In the genomic region with DNA sequence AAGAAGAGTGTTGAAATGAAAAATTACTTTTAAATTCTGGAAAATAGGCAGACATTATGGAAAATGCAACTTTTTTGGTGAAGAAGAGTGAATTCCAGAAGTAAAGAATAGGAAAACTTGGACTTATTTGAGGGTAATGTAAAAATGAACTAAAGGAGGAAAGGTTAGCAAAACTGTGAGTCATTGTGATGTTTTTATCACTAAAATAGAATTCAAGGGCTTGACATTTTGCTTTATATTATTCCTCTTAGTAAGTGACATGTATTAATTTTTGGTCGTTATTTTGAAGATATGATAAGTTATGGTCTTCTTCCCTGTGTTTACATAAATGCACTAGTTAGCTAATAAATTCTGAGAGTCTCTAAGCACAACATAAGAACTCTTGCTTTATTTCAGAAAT, we compare ENCODE assay signal across 31 cellular contexts.
"Had no signal": no experiment of that assay in that cellular context is flagged by ENCODE, and none has a peak within 500 bp of the region (broad histone marks: within the 10 kb centered on the region; RNA-seq: fewer than 3 reads in every experiment).

No MANE protein-coding gene starts in this region.

- H3K27me3 Mint-ChIP-seq: activated CD4-positive, alpha-beta T cell treated with anti-CD3 and anti-CD28 coated beads, Interleukin-2, amount 10 ng/mL, durations not matched to agents 24 days and 14 days; activated CD8-positive, alpha-beta T cell treated with anti-CD3 and anti-CD28 coated beads for 36 hours; activated naive CD8-positive, alpha-beta T cell treated with anti-CD3 and anti-CD28 coated beads for 36 hours; activated T-helper 17 cell treated with anti-CD3 and anti-CD28 coated beads, Interleukin-2, amount 50 U/mL, for 72 hours had no signal

- DNase-seq: activated CD4-positive, alpha-beta T cell treated with anti-CD3 and anti-CD28 coated beads, Interleukin-2, amount 10 ng/mL, durations not matched to agents 24 days and 14 days; activated CD4-positive, alpha-beta T cell treated with anti-CD3 and anti-CD28 coated beads, Interleukin-2, amount 50 U/mL, for 4 hours; activated CD4-positive, CD25-positive, alpha-beta regulatory T cell; activated CD8-positive, alpha-beta T cell treated with anti-CD3 and anti-CD28 coated beads for 36 hours; activated effector memory CD4-positive, alpha-beta T cell treated with anti-CD3 and anti-CD28 coated beads, Interleukin-2, amount 50 U/mL, for 16 hours; activated naive CD4-positive, alpha-beta T cell; activated naive CD4-positive, alpha-beta T cell treated with anti-CD3 and anti-CD28 coated beads, Interleukin-2, amount 50 U/mL, for 16 hours; activated naive CD8-positive, alpha-beta T cell treated with anti-CD3 and anti-CD28 coated beads for 36 hours; activated T-cell treated with anti-CD3 and anti-CD28 coated beads, Interleukin-2, amount 50 U/mL, for 1 hour; activated T-cell treated with anti-CD3 and anti-CD28 coated beads, Interleukin-2, amount 50 U/mL, for 72 hours; amygdala; body of pancreas; caudate nucleus; NCI-H1105; NCI-H1417 treated with DMSO at 0.1 percent for 48 hours; NCI-H187 treated with DMSO at 0.1 percent for 48 hours; NCI-H2081; NCI-H446 treated with DMSO at 0.1 percent for 48 hours; NCI-H524; NCI-H69; SHP77 treated with DMSO at 0.1 percent for 48 hours; SW 1271; T-helper 1 cell; T-helper 2 cell; T-helper 9 cell had no signal

- H3K9me3 Mint-ChIP-seq: activated CD4-positive, alpha-beta T cell treated with anti-CD3 and anti-CD28 coated beads, Interleukin-2, amount 10 ng/mL, durations not matched to agents 24 days and 14 days; activated CD8-positive, alpha-beta T cell treated with anti-CD3 and anti-CD28 coated beads for 36 hours; activated naive CD8-positive, alpha-beta T cell treated with anti-CD3 and anti-CD28 coated beads for 36 hours had no signal

- H3K9me3 ChIP-seq: ascending aorta, body of pancreas had no signal

- H3K4me1 ChIP-seq: body of pancreas had no signal

- H3K27me3 ChIP-seq: ascending aorta, body of pancreas had no signal

- H3K4me1 Mint-ChIP-seq: activated CD4-positive, alpha-beta T cell treated with anti-CD3 and anti-CD28 coated beads, Interleukin-2, amount 10 ng/mL, durations not matched to agents 24 days and 14 days; activated naive CD8-positive, alpha-beta T cell treated with anti-CD3 and anti-CD28 coated beads for 36 hours; activated T-helper 17 cell treated with anti-CD3 and anti-CD28 coated beads, Interleukin-2, amount 50 U/mL, for 72 hours had no signal

- H3K27ac Mint-ChIP-seq: activated CD4-positive, alpha-beta T cell treated with anti-CD3 and anti-CD28 coated beads, Interleukin-2, amount 10 ng/mL, durations not matched to agents 24 days and 14 days; activated CD8-positive, alpha-beta T cell treated with anti-CD3 and anti-CD28 coated beads for 36 hours; activated naive CD8-positive, alpha-beta T cell treated with anti-CD3 and anti-CD28 coated beads for 36 hours; activated T-cell treated with anti-CD3 and anti-CD28 coated beads, Interleukin-2, amount 50 U/mL, for 72 hours; activated T-helper 17 cell treated with anti-CD3 and anti-CD28 coated beads, Interleukin-2, amount 50 U/mL, for 72 hours had no signal

- H3K36me3 Mint-ChIP-seq: activated naive CD8-positive, alpha-beta T cell treated with anti-CD3 and anti-CD28 coated beads for 36 hours had no signal

- H3K36me3 ChIP-seq: ascending aorta had no signal

- H3K4me3 Mint-ChIP-seq: activated CD4-positive, alpha-beta T cell treated with anti-CD3 and anti-CD28 coated beads, Interleukin-2, amount 10 ng/mL, durations not matched to agents 24 days and 14 days; activated CD8-positive, alpha-beta T cell treated with anti-CD3 and anti-CD28 coated beads for 36 hours; activated naive CD8-positive, alpha-beta T cell treated with anti-CD3 and anti-CD28 coated beads for 36 hours; activated T-cell treated with anti-CD3 and anti-CD28 coated beads, Interleukin-2, amount 50 U/mL, for 72 hours; activated T-helper 17 cell treated with anti-CD3 and anti-CD28 coated beads, Interleukin-2, amount 50 U/mL, for 72 hours had no signal

- ATAC-seq: activated CD8-positive, alpha-beta T cell treated with anti-CD3 and anti-CD28 coated beads for 36 hours; activated T-cell treated with anti-CD3 and anti-CD28 coated beads, Interleukin-2, amount 50 U/mL, for 72 hours; activated T-helper 17 cell treated with anti-CD3 and anti-CD28 coated beads, Interleukin-2, amount 50 U/mL, for 72 hours; body of pancreas; K562; Panc1 had no signal

- H3K27ac ChIP-seq: ascending aorta, body of pancreas, VCaP had no signal

- FAIRE-seq: bronchial epithelial cell, K562 had no signal

- H3K4me3 ChIP-seq: ascending aorta, body of pancreas, K562 had no signal
